ENCODE assay signal across 28 cellular contexts in genomic region chr1:119920104-119920968, GRCh38. TPM values are rescaled to one million over a fixed set of nuclear protein-coding genes. Genes with fewer than 3 reads are reported as not detected.
DNase-seq lines count a peak whose midpoint lies in the region; ATAC-seq and TF ChIP-seq lines count a peak whose summit lies in the region.
"Had no signal": no experiment of that assay in that cellular context is flagged by ENCODE, and none has a peak within 500 bp of the region (broad histone marks: within the 10 kb centered on the region; RNA-seq: fewer than 3 reads in every experiment).

No MANE protein-coding gene starts in this region.

- H3K27me3 ChIP-seq in IMR-90 (ENCODE audit: control insufficient read depth, insufficient read depth, low read length) = no peaks in the 10 kb centered on the region
- H3K27me3 ChIP-seq in A673 (replicated peaks; ENCODE audit: insufficient read depth, low read depth, low read length, poor library complexity) = no peaks in the 10 kb centered on the region
- H3K27me3 ChIP-seq: BLaER1 treated with 17β-estradiol and CSF1 and Interleukin-3, amounts not matched to agents 10 nM and 100 nM; SJSA1 had no signal

- H3K4me3 Mint-ChIP-seq in activated CD8-positive, alpha-beta T cell treated with anti-CD3 and anti-CD28 coated beads, Interleukin-2, amount 10 ng/mL, durations not matched to agents 7 days and 5 days = no peak overlapping the region
- H3K4me3 Mint-ChIP-seq in activated CD8-positive, alpha-beta T cell treated with anti-CD3 and anti-CD28 coated beads for 36 hours = no peak overlapping the region
- H3K4me3 Mint-ChIP-seq in endothelial cell (ENCODE audit: unreplicated experiment) (peak overlapping the region; percentile 5), neural crest cell (no peak overlapping the region)
- H3K4me3 Mint-ChIP-seq: CD4-positive, alpha-beta memory T cell; GM23338; H9; HFFc6 had no signal

- H4K8ac ChIP-seq in IMR-90 (ENCODE audit: low read depth in 2 of 2, low read length in 2 of 2) = no peak overlapping the region

- H3K18ac ChIP-seq in IMR-90 (ENCODE audit: low read depth, low read length) = no peak overlapping the region

- H2AK9ac ChIP-seq in IMR-90 (replicated peaks; ENCODE audit: low read depth, low read length, poor library complexity) = no peak overlapping the region

- H3K36me3 ChIP-seq in IMR-90 (ENCODE audit: control insufficient read depth, insufficient read depth, low read length) (peaks cover 67% of the 10 kb centered on the region), A673 (ENCODE audit: insufficient read depth, low read length, poor library complexity, severe bottlenecking) (peaks cover 62% of the 10 kb centered on the region)

- H3K27ac ChIP-seq in IMR-90 (ENCODE audit: insufficient read depth, low read length) = no peak overlapping the region
- H3K27ac ChIP-seq in A673 (ENCODE audit: low read depth, low read length, poor library complexity, severe bottlenecking) = no peak overlapping the region
- H3K27ac ChIP-seq: BLaER1 treated with 17β-estradiol and CSF1 and Interleukin-3, amounts not matched to agents 10 nM and 100 nM; KMS-11; SJSA1 had no signal

- peaks cover 4 to 5% of the 10 kb centered on the region in 2 experiments; a peak in 2 of 4 replicates for H3K79me1 ChIP-seq in IMR-90 (ENCODE audit: low read depth in 1 of 2, low read length in 2 of 2)

- no peaks in the 10 kb centered on the region for H3K9me3 Mint-ChIP-seq in activated CD8-positive, alpha-beta T cell treated with anti-CD3 and anti-CD28 coated beads, Interleukin-2, amount 10 ng/mL, durations not matched to agents 7 days and 5 days (ENCODE audit: insufficient read depth)
- H3K9me3 Mint-ChIP-seq in activated CD8-positive, alpha-beta T cell treated with anti-CD3 and anti-CD28 coated beads for 36 hours = no peaks in the 10 kb centered on the region
- H3K9me3 Mint-ChIP-seq in endothelial cell (ENCODE audit: unreplicated experiment) = no peaks in the 10 kb centered on the region
- H3K9me3 Mint-ChIP-seq in neural crest cell = no peaks in the 10 kb centered on the region
- H3K9me3 Mint-ChIP-seq: GM23338, H9, HFFc6 had no signal

- no peak overlapping the region for H2BK120ac ChIP-seq in IMR-90 (ENCODE audit: low read depth, low read length)

- no peaks in the 10 kb centered on the region for H3K4me1 ChIP-seq in IMR-90 (ENCODE audit: control insufficient read depth, insufficient read depth, low read length)
- H3K4me1 ChIP-seq in A673 (ENCODE audit: insufficient read depth, low read length, poor library complexity, severe bottlenecking) = peaks cover 20% of the 10 kb centered on the region
- H3K4me1 ChIP-seq: Caco-2, SJSA1 had no signal

- no peak overlapping the region for H3K23ac ChIP-seq in IMR-90 (ENCODE audit: low read depth, low read length)

- H3K4me3 ChIP-seq in IMR-90 (ENCODE audit: insufficient read depth, low read depth, low read length) (no peak overlapping the region), A673 (ENCODE audit: low read depth, low read length, poor library complexity, severe bottlenecking) (no peak overlapping the region)
- H3K4me3 ChIP-seq: BLaER1 treated with 17β-estradiol and CSF1 and Interleukin-3, amounts not matched to agents 10 nM and 100 nM; GM23338; SJSA1 had no signal

- no peak for TF ChIP-seq RAD21 in IMR-90 (IDR thresholded peaks at IDR 0.05; ENCODE audit: low read length)

- no peak overlapping the region for H3K4ac ChIP-seq in IMR-90 (ENCODE audit: low read depth, low read length)

- intact Hi-C loops in activated CD8-positive, alpha-beta T cell treated with anti-CD3 and anti-CD28 coated beads for 36 hours (cut with micrococcal nuclease) = no loop called here
- intact Hi-C loops in IMR-90 (cut with micrococcal nuclease) (loop anchor here (10.0 kb wide), 1 partner anchor 176 kb away; no protein-coding TSS in a partner anchor), A673 (cut with micrococcal nuclease; ENCODE audit: unreplicated experiment) (no loop called here)

- H3K56ac ChIP-seq in IMR-90 (ENCODE audit: extremely low read depth, insufficient read depth, low read length) = no peak overlapping the region

- BruUV-seq in IMR-90 (replicated peaks; lab: Mats Ljungman, UMichigan) (no TSS peak), A673 (replicated peaks; lab: Mats Ljungman, UMichigan) (no TSS peak)

- in situ Hi-C loops in IMR-90 (cut with MboI; ENCODE audit: low sequenced_read_pairs) = loop anchor here (10.0 kb wide), 1 partner anchor 186 kb away; no protein-coding TSS in a partner anchor

- H3K14ac ChIP-seq in IMR-90 (replicated peaks; ENCODE audit: low read depth, low read length) = no peak overlapping the region

- peaks cover 21% of the 10 kb centered on the region; the same call in 1 of the 2 replicates for H3K9me1 ChIP-seq in IMR-90 (ENCODE audit: insufficient read depth, low read length)

- no peak overlapping the region for H4K91ac ChIP-seq in IMR-90 (ENCODE audit: insufficient read depth, low read depth, low read length)

- H4K20me1 ChIP-seq in IMR-90 (ENCODE audit: insufficient read depth, low read length) = no peaks in the 10 kb centered on the region

- H2BK20ac ChIP-seq in IMR-90 (ENCODE audit: low read depth, low read length) = no peak overlapping the region

- no peaks in the 10 kb centered on the region for H3K27me3 Mint-ChIP-seq in activated CD8-positive, alpha-beta T cell treated with anti-CD3 and anti-CD28 coated beads, Interleukin-2, amount 10 ng/mL, durations not matched to agents 7 days and 5 days (ENCODE audit: low read depth)
- H3K27me3 Mint-ChIP-seq in activated CD8-positive, alpha-beta T cell treated with anti-CD3 and anti-CD28 coated beads for 36 hours = no peaks in the 10 kb centered on the region
- H3K27me3 Mint-ChIP-seq in endothelial cell (ENCODE audit: unreplicated experiment) = no peaks in the 10 kb centered on the region
- no peaks in the 10 kb centered on the region for H3K27me3 Mint-ChIP-seq in neural crest cell (ENCODE audit: low read depth)
- H3K27me3 Mint-ChIP-seq: CD4-positive, alpha-beta memory T cell had no signal

- H2BK15ac ChIP-seq in IMR-90 (ENCODE audit: low read depth, low read length) = no peak overlapping the region

- no peak overlapping the region for H3K4me2 ChIP-seq in IMR-90 (ENCODE audit: low read depth, low read length)
- H3K4me2 ChIP-seq: BLaER1 treated with 17β-estradiol and CSF1 and Interleukin-3, amounts not matched to agents 10 nM and 100 nM; GM23338; KMS-11 had no signal

- H4K5ac ChIP-seq in IMR-90 (ENCODE audit: low read depth, low read length) = no peak overlapping the region

- no peak for ATAC-seq in activated CD8-positive, alpha-beta T cell treated with anti-CD3 and anti-CD28 coated beads, Interleukin-2, amount 10 ng/mL, durations not matched to agents 7 days and 5 days
- no peak for ATAC-seq in activated CD8-positive, alpha-beta T cell treated with anti-CD3 and anti-CD28 coated beads for 36 hours
- no peak for ATAC-seq in IMR-90 (ENCODE audit: low read depth)
- ATAC-seq: GM23338 had no signal

- no peaks in the 10 kb centered on the region for H3K9me3 ChIP-seq in IMR-90 (ENCODE audit: control insufficient read depth, insufficient read depth, low read length)
- no peaks in the 10 kb centered on the region for H3K9me3 ChIP-seq in A673 (ENCODE audit: low read depth, low read length, poor library complexity, severe bottlenecking)
- H3K9me3 ChIP-seq: Caco-2, SJSA1 had no signal

- H3K4me1 Mint-ChIP-seq in activated CD8-positive, alpha-beta T cell treated with anti-CD3 and anti-CD28 coated beads, Interleukin-2, amount 10 ng/mL, durations not matched to agents 7 days and 5 days (ENCODE audit: low read depth) = peaks cover 15% of the 10 kb centered on the region
- no peaks in the 10 kb centered on the region for H3K4me1 Mint-ChIP-seq in activated CD8-positive, alpha-beta T cell treated with anti-CD3 and anti-CD28 coated beads for 36 hours (ENCODE audit: low read depth)
- H3K4me1 Mint-ChIP-seq in endothelial cell (ENCODE audit: unreplicated experiment) = peaks cover 18% of the 10 kb centered on the region
- no peaks in the 10 kb centered on the region for H3K4me1 Mint-ChIP-seq in neural crest cell
- H3K4me1 Mint-ChIP-seq: CD4-positive, alpha-beta memory T cell had no signal

- WGBS in IMR-90 (ENCODE audit: extremely low coverage in 2 of 2, insufficient read length in 1 of 2), 2 experiments = 100% methylated on average over 2 of the region's 8 CpGs; no CpG with 5 or more reads in 1 of the 2 experiments

- no peak for TF ChIP-seq CTCF in activated CD8-positive, alpha-beta T cell treated with anti-CD3 and anti-CD28 coated beads for 36 hours (IDR thresholded peaks at IDR 0.05)
- TF ChIP-seq CTCF in IMR-90 (conservative IDR thresholded peaks at IDR 0.05; ENCODE audit: low read depth, low read length) = no peak
- TF ChIP-seq CTCF in endothelial cell (IDR thresholded peaks at IDR 0.05; ENCODE audit: unreplicated experiment) = no peak
- no peak for TF ChIP-seq CTCF in neural crest cell (conservative IDR thresholded peaks at IDR 0.05)
- TF ChIP-seq CTCF in A673 (conservative IDR thresholded peaks at IDR 0.05; ENCODE audit: low read depth, low read length) = no peak

- peaks cover 75% of the 10 kb centered on the region for H3K36me3 Mint-ChIP-seq in activated CD8-positive, alpha-beta T cell treated with anti-CD3 and anti-CD28 coated beads, Interleukin-2, amount 10 ng/mL, durations not matched to agents 7 days and 5 days (ENCODE audit: low read depth)
- H3K36me3 Mint-ChIP-seq in activated CD8-positive, alpha-beta T cell treated with anti-CD3 and anti-CD28 coated beads for 36 hours (ENCODE audit: low read depth) = peaks cover 42% of the 10 kb centered on the region
- H3K36me3 Mint-ChIP-seq in endothelial cell (ENCODE audit: low read depth, unreplicated experiment) (peaks cover 38% of the 10 kb centered on the region), neural crest cell (ENCODE audit: low read depth) (peaks cover 50% of the 10 kb centered on the region)

- no peak overlapping the region for H2BK5ac ChIP-seq in IMR-90 (ENCODE audit: low read depth, low read length, poor library complexity, severe bottlenecking)

- no peak overlapping the region for H3K9ac ChIP-seq in IMR-90 (ENCODE audit: low read depth, low read length)
- H3K9ac ChIP-seq: BLaER1 treated with 17β-estradiol and CSF1 and Interleukin-3, amounts not matched to agents 10 nM and 100 nM; KMS-11 had no signal

- no peak for DNase-seq in activated CD8-positive, alpha-beta T cell treated with anti-CD3 and anti-CD28 coated beads, Interleukin-2, amount 10 ng/mL, durations not matched to agents 7 days and 5 days
- no peak for DNase-seq in activated CD8-positive, alpha-beta T cell treated with anti-CD3 and anti-CD28 coated beads for 36 hours
- no peak for DNase-seq in IMR-90
- DNase-seq in endothelial cell (ENCODE audit: low spot score) = no peak
- DNase-seq in neural crest cell (ENCODE audit: low read depth, low spot score) = no peak
- DNase-seq in NK-92 treated with Interleukin-12 subunit alpha and Interleukin-12 subunit beta, amount 100 ng/mL, for 24 hours (lab: John Stamatoyannopoulos, UW) = no peak
- DNase-seq in A673 (ENCODE audit: low spot score) = no peak
- no peak for DNase-seq in NCI-H1436 (lab: John Stamatoyannopoulos, UW)
- DNase-seq: AML-193; Caco-2; CD4-positive, alpha-beta memory T cell; H9; HFFc6; MM.1S; NCI-H1048; NCI-H1417; NCI-H1694 treated with DMSO at 0.1 percent for 48 hours; NCI-H2081; NCI-H2227 treated with DMSO at 0.1 percent for 48 hours; NCI-H526 treated with DMSO at 0.1 percent for 48 hours; Right ventricle myocardium superior; RPMI8226 had no signal

- POLR2A ChIA-PET in activated CD8-positive, alpha-beta T cell treated with anti-CD3 and anti-CD28 coated beads, Interleukin-2, amount 10 ng/mL, durations not matched to agents 7 days and 5 days (lab: Charles Lee) = no interaction called here
- POLR2A ChIA-PET in activated CD8-positive, alpha-beta T cell treated with anti-CD3 and anti-CD28 coated beads for 36 hours (lab: Charles Lee) = no interaction called here
- POLR2A ChIA-PET in IMR-90 (lab: Charles Lee; ENCODE audit: unreplicated experiment) = no interaction called here
- POLR2A ChIA-PET in A673 (lab: Charles Lee; ENCODE audit: low non-redundant PET) = interaction anchor here (0.6 kb wide), 1 partner anchor 59 kb away, joined by 3 read pairs; no protein-coding TSS in a partner anchor

- CTCF ChIA-PET in activated CD8-positive, alpha-beta T cell treated with anti-CD3 and anti-CD28 coated beads, Interleukin-2, amount 10 ng/mL, durations not matched to agents 7 days and 5 days (lab: Charles Lee) = interaction anchor here (1.5 kb wide), 1 partner anchor 34 kb away, joined by 4 read pairs; no protein-coding TSS in a partner anchor
- CTCF ChIA-PET in activated CD8-positive, alpha-beta T cell treated with anti-CD3 and anti-CD28 coated beads for 36 hours (lab: Charles Lee) = interaction anchor here (2.6 kb wide), 1 partner anchor 28 kb away, joined by 6 read pairs; no protein-coding TSS in a partner anchor
- CTCF ChIA-PET in IMR-90 (lab: Yijun Ruan, JAX) (no interaction called here), A673 (lab: Charles Lee) (no interaction called here)

- H3K27ac Mint-ChIP-seq in activated CD8-positive, alpha-beta T cell treated with anti-CD3 and anti-CD28 coated beads, Interleukin-2, amount 10 ng/mL, durations not matched to agents 7 days and 5 days = peak overlapping the region; percentile 23
- no peak overlapping the region for H3K27ac Mint-ChIP-seq in activated CD8-positive, alpha-beta T cell treated with anti-CD3 and anti-CD28 coated beads for 36 hours
- no peak overlapping the region for H3K27ac Mint-ChIP-seq in endothelial cell (ENCODE audit: unreplicated experiment)
- H3K27ac Mint-ChIP-seq in neural crest cell (ENCODE audit: unreplicated experiment) = peak overlapping the region; percentile 53
- H3K27ac Mint-ChIP-seq: GM23338, HFFc6 had no signal

- no peak for TF ChIP-seq POLR2A in IMR-90 (IDR thresholded peaks at IDR 0.05; ENCODE audit: low read depth, low read length)

- no peak overlapping the region for H2AK5ac ChIP-seq in IMR-90 (ENCODE audit: low read depth, low read length)

- dilution Hi-C loops in IMR-90 (cut with HindIII; ENCODE audit: low sequenced_read_pairs, unreplicated experiment) = no loop called here

- no peak overlapping the region for H2AFZ ChIP-seq in IMR-90 (replicated peaks; ENCODE audit: low read length, poor library complexity)
- H2AFZ ChIP-seq: GM23338 had no signal

RNA-seq across cellular contexts. Expression of gene ADAM30, which starts 24.0 kb away (rescaled TPM):
- not detected for total RNA-seq in activated CD8-positive, alpha-beta T cell treated with anti-CD3 and anti-CD28 coated beads, Interleukin-2, amount 10 ng/mL, durations not matched to agents 7 days and 5 days
- not detected for total RNA-seq in activated CD8-positive, alpha-beta T cell treated with anti-CD3 and anti-CD28 coated beads for 36 hours
- total RNA-seq in IMR-90 (2012; rRNA removed) = not detected in 2 replicates
- not detected in 2 replicates for polyA plus RNA-seq in IMR-90 (2012; rRNA removed)
- polyA plus RNA-seq in IMR-90 (2012; cell fraction: cytosol; rRNA removed) = not detected in 2 replicates
- polyA plus RNA-seq in IMR-90 (2012; cell fraction: nucleus; rRNA removed; ENCODE audit: low replicate concordance) = not detected in 2 replicates
- total RNA-seq in endothelial cell (ENCODE audit: unreplicated experiment) = not detected
- total RNA-seq in neural crest cell = not detected in 2 replicates
- not detected in 2 replicates for total RNA-seq in A673 (2021)
- total RNA-seq: A172; Caco-2; CD4-positive, alpha-beta memory T cell; GM23338; H9; HFFc6; NCI-H460; Right ventricle myocardium superior; SJSA1 had no signal
- polyA plus RNA-seq: CD4-positive, alpha-beta memory T cell; GM23338 had no signal

Comparison
In these comparisons a context has a peak if more than half of its experiments do, and no peak if none do; other contexts are left out.
1. H3K27ac Mint-ChIP-seq: peak in activated CD8-positive, alpha-beta T cell treated with anti-CD3 and anti-CD28 coated beads, Interleukin-2, amount 10 ng/mL, durations not matched to agents 7 days and 5 days (single experiment) and neural crest cell (single experiment); none in activated CD8-positive, alpha-beta T cell treated with anti-CD3 and anti-CD28 coated beads for 36 hours (single experiment) and endothelial cell (single experiment).
2. CTCF ChIA-PET loops: an anchor here in activated CD8-positive, alpha-beta T cell treated with anti-CD3 and anti-CD28 coated beads, Interleukin-2, amount 10 ng/mL, durations not matched to agents 7 days and 5 days (1.5 kb wide) and activated CD8-positive, alpha-beta T cell treated with anti-CD3 and anti-CD28 coated beads for 36 hours (2.6 kb wide); none called in IMR-90 and A673.